9 cellular contexts compared by ENCODE assay signal in genomic region chr5:3729631-3730030, GRCh38.
"Had no signal": no experiment of that assay in that cellular context is flagged by ENCODE, and none has a peak within 500 bp of the region (broad histone marks: within the 10 kb centered on the region; RNA-seq: fewer than 3 reads in every experiment).

No MANE protein-coding gene starts in this region.

- H3K9ac ChIP-seq: GM23248, KMS-11 had no signal

- H3K4me2 ChIP-seq: KMS-11 had no signal

- FAIRE-seq: H54, HTR-8/SVneo had no signal

- DNase-seq: GM23248, GOT3, H9, HCEC 1CT, IMR-90, KBM-7 had no signal

- H3K4me3 ChIP-seq: GM23248 had no signal

- H3K27ac ChIP-seq: GM23248, KMS-11 had no signal

- H2AFZ ChIP-seq: GM23248 had no signal
